ENCODE assay signal across 8 cellular contexts in the genomic region with DNA sequence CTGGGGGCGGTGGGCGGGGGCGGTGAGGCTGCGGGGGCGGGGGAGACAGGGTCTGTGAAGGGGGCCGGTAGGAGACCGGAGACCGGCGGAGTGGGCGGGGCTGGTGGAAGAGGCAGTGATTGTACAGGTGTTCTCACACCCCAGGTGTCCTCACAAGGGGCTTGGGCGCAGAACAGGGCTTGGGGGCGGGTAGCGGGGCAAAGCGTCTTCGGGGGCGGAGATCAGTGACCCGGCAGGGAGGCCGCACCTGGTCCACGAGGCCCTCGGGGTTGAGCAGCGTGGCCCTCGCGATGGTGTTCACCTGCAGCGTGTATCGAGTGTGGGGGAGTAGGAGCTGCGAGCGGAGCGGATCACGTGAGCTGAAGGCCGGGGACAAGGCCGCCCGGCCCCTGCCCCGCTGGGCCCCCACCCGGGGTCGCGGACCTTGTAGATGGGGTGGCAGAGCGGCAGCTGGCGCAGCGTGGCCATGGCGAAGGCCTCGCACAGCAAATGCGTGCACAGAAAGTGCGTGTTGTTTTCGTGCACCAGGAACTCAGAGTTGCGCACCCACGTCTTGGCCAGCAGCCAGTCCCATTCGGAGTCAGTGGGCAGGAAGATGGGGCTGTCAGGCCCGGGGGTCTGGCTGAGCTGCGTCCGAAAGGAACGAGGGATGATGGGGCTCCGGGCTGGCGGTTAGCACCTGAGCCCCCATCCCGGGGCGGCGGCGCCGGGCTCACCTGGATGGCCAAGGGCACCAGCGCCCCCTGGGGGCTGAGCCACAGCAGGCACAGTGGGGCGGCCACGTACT. TPM values are rescaled to one million over a fixed set of nuclear protein-coding genes. Genes with fewer than 3 reads are reported as not detected.
DNase-seq lines count a peak whose midpoint lies in the region; ATAC-seq and TF ChIP-seq lines count a peak whose summit lies in the region.

No MANE protein-coding gene starts in this region.

- no peaks in the 10 kb centered on the region for H3K9me2 ChIP-seq in PC-9 (ENCODE audit: insufficient read depth)

- CTCF ChIA-PET in PC-9 (lab: Charles Lee): interaction anchor here (0.8 to 0.9 kb wide), 2 partner anchors 19 to 49 kb away, joined by 3 read pairs; no protein-coding TSS in a partner anchor

- no peaks in the 10 kb centered on the region for H3K79me2 ChIP-seq in PC-9 (ENCODE audit: low read depth)

- no peak overlapping the region for H3K27ac ChIP-seq in PC-9

- H3F3A ChIP-seq in PC-9 (ENCODE audit: insufficient read depth, low read depth): no peaks in the 10 kb centered on the region

- no peaks in the 10 kb centered on the region for H3K9me3 ChIP-seq in PC-9 (ENCODE audit: insufficient read depth, low read depth)

- H3K36me3 ChIP-seq in PC-9 (ENCODE audit: low read depth): no peaks in the 10 kb centered on the region

- H4K20me1 ChIP-seq in PC-9 (ENCODE audit: insufficient read depth): no peaks in the 10 kb centered on the region

- no TSS peak for BruUV-seq in PC-9 (replicated peaks; lab: Mats Ljungman, UMichigan)

- POLR2A ChIA-PET in PC-9 (lab: Charles Lee; ENCODE audit: unreplicated experiment): no interaction called here

- peak; percentile 8 for DNase-seq in NK-92 treated with Interleukin-12 subunit alpha and Interleukin-12 subunit beta, amount 100 ng/mL, for 24 hours (lab: John Stamatoyannopoulos, UW)
- DNase-seq in NK-92 (lab: John Stamatoyannopoulos, UW; ENCODE audit: unreplicated experiment) (no peak), PC-9 (peak in 1 of 2 experiments; percentile 67), Right ventricle myocardium superior (peak; percentile 70), sciatic nerve (ENCODE audit: low spot score) (peak; percentile 71), NCI-H774 (lab: John Stamatoyannopoulos, UW) (no peak), GM19240 (ENCODE audit: insufficient read length, low spot score) (no peak)
- DNase-seq in activated gamma-delta T cell treated with anti-CD3 and anti-CD28 coated beads, Interleukin-2, amount 50 U/mL, for 16 hours (ENCODE audit: low read depth): peak; percentile 70

- intact Hi-C loops in PC-9 (cut with micrococcal nuclease; ENCODE audit: unreplicated experiment): loop anchor here (2.0 kb wide), 1 partner anchor 29 kb away; no protein-coding TSS in a partner anchor
- intact Hi-C loops in Right ventricle myocardium superior (cut with DNase I): no loop called here
- intact Hi-C loops in sciatic nerve (cut with DNase I): no loop called here

- no peak overlapping the region for H2AFZ ChIP-seq in PC-9

- H3K27me3 ChIP-seq in PC-9 (ENCODE audit: insufficient read depth, low read depth): no peaks in the 10 kb centered on the region

- H3K4me1 ChIP-seq in PC-9 (replicated peaks; ENCODE audit: insufficient read depth): no peaks in the 10 kb centered on the region

- H3K4me2 ChIP-seq in PC-9: peak overlapping the region; percentile 50

- ATAC-seq in Right ventricle myocardium superior (ENCODE audit: poor library complexity): peak; percentile 80
- peak; percentile 57 for ATAC-seq in sciatic nerve

- TF ChIP-seq CTCF in PC-9 (conservative IDR thresholded peaks at IDR 0.05): peak; percentile 74

- H3K4me3 ChIP-seq in PC-9: peak overlapping the region; percentile 18; the same call in 1 of the 2 replicates

RNA-seq across cellular contexts. Expression of gene ALOXE3, which starts 8.5 kb away (rescaled TPM):
- total RNA-seq in PC-9 (2021) (0.70 and 1.4 TPM in 2 replicates), Right ventricle myocardium superior (not detected), sciatic nerve (not detected)

RNA-seq across cellular contexts. Expression of gene HES7, which starts 14.0 kb away (rescaled TPM):
- 2.6 and 9.0 TPM in 2 replicates for total RNA-seq in PC-9 (2021)
- 0.13 TPM for total RNA-seq in Right ventricle myocardium superior
- total RNA-seq in sciatic nerve: 1.1 TPM

RNA-seq across cellular contexts. Expression of gene ALOX12B, which starts 22.3 kb away (rescaled TPM):
- total RNA-seq in PC-9 (2021) (not detected in 2 replicates), Right ventricle myocardium superior (not detected), sciatic nerve (not detected)

RNA-seq across cellular contexts. Expression of gene PER1, which starts 42.3 kb away (rescaled TPM):
- total RNA-seq in PC-9 (2021) (60.2 and 78.7 TPM in 2 replicates), Right ventricle myocardium superior (124 TPM), sciatic nerve (182 TPM)

RNA-seq across cellular contexts. Expression of gene VAMP2, which starts 52.9 kb away (rescaled TPM):
- total RNA-seq in PC-9 (2021) (29.3 and 35.1 TPM in 2 replicates), Right ventricle myocardium superior (54.8 TPM), sciatic nerve (108 TPM)

Comparison
In these comparisons a context has a peak if more than half of its experiments do, and no peak if none do; other contexts are left out.
1. DNase-seq: peak in NK-92 treated with Interleukin-12 subunit alpha and Interleukin-12 subunit beta, amount 100 ng/mL, for 24 hours (single experiment), activated gamma-delta T cell treated with anti-CD3 and anti-CD28 coated beads, Interleukin-2, amount 50 U/mL, for 16 hours (single experiment), Right ventricle myocardium superior (single experiment) and sciatic nerve (single experiment); none in NK-92 (single experiment), NCI-H774 (single experiment) and GM19240 (single experiment).